23 cellular contexts compared by ENCODE assay signal in genomic region chr17:41849251-41849990, GRCh38. TPM values are rescaled to one million over a fixed set of nuclear protein-coding genes. Genes with fewer than 3 reads are reported as not detected.
DNase-seq lines count a peak whose midpoint lies in the region; FAIRE-seq and TF ChIP-seq lines count a peak whose summit lies in the region.
"Had no signal": no experiment of that assay in that cellular context is flagged by ENCODE, and none has a peak within 500 bp of the region (broad histone marks: within the 10 kb centered on the region; RNA-seq: fewer than 3 reads in every experiment).

No MANE protein-coding gene starts in this region.

- H3K4me3 Mint-ChIP-seq in chondrocyte (ENCODE audit: unreplicated experiment) (no peak overlapping the region), osteocyte (ENCODE audit: unreplicated experiment) (no peak overlapping the region)
- H3K4me3 Mint-ChIP-seq: CD8-positive, alpha-beta memory T cell had no signal

- H3K27ac ChIP-seq in OCI-LY1 (ENCODE audit: low read depth, low read length, poor library complexity, severe bottlenecking) (no peak overlapping the region), mesendoderm (ENCODE audit: low read depth, low read length) (no peak overlapping the region)
- H3K27ac ChIP-seq: GM23248, KMS-11 had no signal

- H3K36me3 ChIP-seq in OCI-LY1 (ENCODE audit: insufficient read depth, low read length) (peaks cover 42% of the 10 kb centered on the region), mesendoderm (ENCODE audit: control insufficient read depth, insufficient read depth, low read length) (peaks cover under 1% of the 10 kb centered on the region)

- H3K56ac ChIP-seq in mesendoderm (ENCODE audit: low read length) = no peak overlapping the region

- no peak overlapping the region for H2BK5ac ChIP-seq in mesendoderm (ENCODE audit: low read length)

- H4K5ac ChIP-seq in mesendoderm (ENCODE audit: low read length) = no peak overlapping the region

- H3K23ac ChIP-seq in mesendoderm (ENCODE audit: low read length) = no peak overlapping the region

- no peak overlapping the region for H4K8ac ChIP-seq in mesendoderm (ENCODE audit: low read depth, low read length)

- H3K4me1 ChIP-seq in OCI-LY1 (ENCODE audit: insufficient read depth, low read length, severe bottlenecking) (peaks cover 28% of the 10 kb centered on the region), mesendoderm (ENCODE audit: control insufficient read depth, low read depth, low read length) (no peaks in the 10 kb centered on the region)

- no peaks in the 10 kb centered on the region for H3F3A ChIP-seq in OCI-LY1 (ENCODE audit: insufficient read depth, low read length)

- no peak overlapping the region for H2BK15ac ChIP-seq in mesendoderm (replicated peaks; ENCODE audit: low read depth)

- TF ChIP-seq CTCF in OCI-LY1 (IDR thresholded peaks at IDR 0.05; ENCODE audit: low read length) (no peak), chondrocyte (IDR thresholded peaks at IDR 0.05) (no peak), osteocyte (IDR thresholded peaks at IDR 0.05) (no peak)

- H3K9ac ChIP-seq in OCI-LY1 (ENCODE audit: low read length) = peak overlapping the region; percentile 11; the same call in 1 of the 2 replicates
- no peak overlapping the region for H3K9ac ChIP-seq in mesendoderm (ENCODE audit: low read length)
- H3K9ac ChIP-seq: GM23248, KMS-11 had no signal

- peaks cover 16% of the 10 kb centered on the region for H3K79me2 ChIP-seq in OCI-LY1 (ENCODE audit: insufficient read depth, low read length)
- H3K79me2 ChIP-seq in mesendoderm (ENCODE audit: control insufficient read depth, insufficient read depth, low read length) = no peaks in the 10 kb centered on the region

- no peak overlapping the region for H3K18ac ChIP-seq in mesendoderm (ENCODE audit: low read length)

- H3K9me3 Mint-ChIP-seq in chondrocyte (ENCODE audit: low read depth) = no peaks in the 10 kb centered on the region
- H3K9me3 Mint-ChIP-seq in osteocyte (ENCODE audit: unreplicated experiment) = no peaks in the 10 kb centered on the region
- H3K9me3 Mint-ChIP-seq: CD8-positive, alpha-beta memory T cell had no signal

- H3K79me1 ChIP-seq in mesendoderm (ENCODE audit: low read length) = peaks cover 2% of the 10 kb centered on the region

- no peak for DNase-seq in GM19239 (ENCODE audit: insufficient read length, low spot score)
- no peak for DNase-seq in chondrocyte (ENCODE audit: low spot score)
- DNase-seq in osteocyte (ENCODE audit: extremely low spot score, unreplicated experiment) = no peak
- DNase-seq in mesendoderm = no peak
- DNase-seq in urothelium cell line (ENCODE audit: low spot score) = no peak
- DNase-seq in DMS153 (lab: John Stamatoyannopoulos, UW) = no peak
- DNase-seq: CD8-positive, alpha-beta memory T cell; GDM1; GM23248; MG63; NCI-H1092 treated with DMSO at 0.1 percent for 48 hours; NCI-H1694; NCI-H2107; NCI-H345; NCI-H526 treated with DMSO at 0.1 percent for 48 hours; OCI-M1; RPMI8226; SIG-M5 had no signal

- H4K20me1 ChIP-seq in OCI-LY1 (ENCODE audit: insufficient read depth, low read length) = peaks cover 4% of the 10 kb centered on the region; the same call in 1 of the 2 replicates

- H3K4me1 Mint-ChIP-seq in chondrocyte (ENCODE audit: low read depth) = peaks cover 28% of the 10 kb centered on the region
- peaks cover 21% of the 10 kb centered on the region for H3K4me1 Mint-ChIP-seq in osteocyte (ENCODE audit: unreplicated experiment)

- H3K27me3 Mint-ChIP-seq in chondrocyte (ENCODE audit: low read depth) (no peaks in the 10 kb centered on the region), osteocyte (ENCODE audit: unreplicated experiment) (no peaks in the 10 kb centered on the region)
- H3K27me3 Mint-ChIP-seq: CD8-positive, alpha-beta memory T cell had no signal

- FAIRE-seq in GM19239 (lab: Jason Lieb, UNC) (peak; percentile 68), urothelium cell line (lab: Jason Lieb, UNC) (no peak)
- FAIRE-seq: D721Med, GM12892, HepG2 had no signal

- WGBS in mesendoderm (ENCODE audit: extremely low coverage, insufficient coverage, low lambda C conversion rate) = no CpG with 5 or more reads among the region's 4 CpGs

- no peak overlapping the region for H2AFZ ChIP-seq in OCI-LY1 (ENCODE audit: low read length)
- H2AFZ ChIP-seq: GM23248 had no signal

- H3K9me2 ChIP-seq in OCI-LY1 (ENCODE audit: low read depth, low read length) = no peaks in the 10 kb centered on the region

- H3K27ac Mint-ChIP-seq in chondrocyte (ENCODE audit: unreplicated experiment) (peak overlapping the region; percentile 12), osteocyte (ENCODE audit: unreplicated experiment) (no peak overlapping the region)

- H3K4me3 ChIP-seq in OCI-LY1 (ENCODE audit: low read depth, low read length, poor library complexity, severe bottlenecking) (no peak overlapping the region), mesendoderm (ENCODE audit: low read length) (no peak overlapping the region)
- H3K4me3 ChIP-seq: GM23248, MG63 had no signal

- peaks cover 4% of the 10 kb centered on the region for H3K36me3 Mint-ChIP-seq in chondrocyte (ENCODE audit: low read depth)
- peaks cover 17% of the 10 kb centered on the region for H3K36me3 Mint-ChIP-seq in osteocyte (ENCODE audit: unreplicated experiment)

- no peak overlapping the region for H2AK5ac ChIP-seq in mesendoderm (ENCODE audit: low read length)

- no peaks in the 10 kb centered on the region for H3K27me3 ChIP-seq in OCI-LY1 (ENCODE audit: insufficient read depth, low read length)
- H3K27me3 ChIP-seq in mesendoderm (ENCODE audit: insufficient read depth, low read length, poor library complexity) = no peaks in the 10 kb centered on the region
- H3K27me3 ChIP-seq: MG63 had no signal

- H3K9me3 ChIP-seq in OCI-LY1 (ENCODE audit: low read length) = no peaks in the 10 kb centered on the region
- H3K9me3 ChIP-seq: MG63 had no signal

- no peak overlapping the region for H2BK120ac ChIP-seq in mesendoderm (ENCODE audit: low read depth, low read length)

- H3K4ac ChIP-seq in mesendoderm (ENCODE audit: low read depth, low read length) = no peak overlapping the region

- H3K4me2 ChIP-seq in OCI-LY1 (ENCODE audit: low read length) = peak overlapping the region; percentile 21; the same call in 1 of the 2 replicates
- no peak overlapping the region for H3K4me2 ChIP-seq in mesendoderm (ENCODE audit: low read length)
- H3K4me2 ChIP-seq: KMS-11 had no signal

RNA-seq across cellular contexts. Expression of gene KLHL10, which starts 11.8 kb away (rescaled TPM):
- total RNA-seq in chondrocyte = 0.67 TPM in 1 of 3 replicates, not detected in the others
- not detected in 2 replicates for total RNA-seq in osteocyte
- 0.18 TPM for polyA plus RNA-seq in mesendoderm (2013, experiment 1 of 2)
- 0.13 TPM for polyA plus RNA-seq in mesendoderm (2013, experiment 2 of 2)
- total RNA-seq: CD8-positive, alpha-beta memory T cell had no signal

RNA-seq across cellular contexts. Expression of gene NT5C3B, which starts 13.4 kb away (rescaled TPM):
- 39.8 to 52.4 TPM (median 47.8 TPM) in 3 replicates for total RNA-seq in chondrocyte
- 58.9 and 63.6 TPM in 2 replicates for total RNA-seq in osteocyte
- polyA plus RNA-seq in mesendoderm (2013, experiment 1 of 2) = 57.5 TPM
- 59.6 TPM for polyA plus RNA-seq in mesendoderm (2013, experiment 2 of 2)

RNA-seq across cellular contexts. Expression of gene KLHL11, which starts 15.8 kb away (rescaled TPM):
- total RNA-seq in chondrocyte (12.9 to 15.3 TPM (median 14.6 TPM) in 3 replicates), osteocyte (16.0 and 18.4 TPM in 2 replicates)
- 3.1 TPM for polyA plus RNA-seq in mesendoderm (2013, experiment 1 of 2)
- polyA plus RNA-seq in mesendoderm (2013, experiment 2 of 2) = 2.8 TPM

RNA-seq across cellular contexts. Expression of gene FKBP10, which starts 36.6 kb away (rescaled TPM):
- total RNA-seq in chondrocyte (557 to 584 TPM (median 567 TPM) in 3 replicates), osteocyte (408 and 426 TPM in 2 replicates)
- polyA plus RNA-seq in mesendoderm (2013, experiment 1 of 2) = 113 TPM
- polyA plus RNA-seq in mesendoderm (2013, experiment 2 of 2) = 114 TPM
- polyA plus RNA-seq: CD8-positive, alpha-beta memory T cell had no signal

RNA-seq across cellular contexts. Expression of gene P3H4, which starts 37.7 kb away (rescaled TPM):
- total RNA-seq in chondrocyte (83.8 to 109 TPM (median 84.8 TPM) in 3 replicates), osteocyte (67.8 and 72.8 TPM in 2 replicates)
- 16.0 TPM for polyA plus RNA-seq in mesendoderm (2013, experiment 1 of 2)
- 15.3 TPM for polyA plus RNA-seq in mesendoderm (2013, experiment 2 of 2)
